ENCODE assay signal across 1 cellular context in genomic region chr3:86029590-86029989, GRCh38.
TF ChIP-seq lines count a peak whose summit lies in the region.

No MANE protein-coding gene starts in this region.

TF ChIP-seq in H1, 55 proteins besides CTCF, POLR2A, EP300 and RAD21:
- peak; percentile 45; the same call in 1 of the 2 replicates for TF ChIP-seq JUND (IDR thresholded peaks at IDR 0.05; ENCODE audit: low read length)
- TF ChIP-seq SAP30 (IDR thresholded peaks at IDR 0.05; ENCODE audit: insufficient read depth, insufficient replicate concordance, low read length): no peak
